In the genomic region with DNA sequence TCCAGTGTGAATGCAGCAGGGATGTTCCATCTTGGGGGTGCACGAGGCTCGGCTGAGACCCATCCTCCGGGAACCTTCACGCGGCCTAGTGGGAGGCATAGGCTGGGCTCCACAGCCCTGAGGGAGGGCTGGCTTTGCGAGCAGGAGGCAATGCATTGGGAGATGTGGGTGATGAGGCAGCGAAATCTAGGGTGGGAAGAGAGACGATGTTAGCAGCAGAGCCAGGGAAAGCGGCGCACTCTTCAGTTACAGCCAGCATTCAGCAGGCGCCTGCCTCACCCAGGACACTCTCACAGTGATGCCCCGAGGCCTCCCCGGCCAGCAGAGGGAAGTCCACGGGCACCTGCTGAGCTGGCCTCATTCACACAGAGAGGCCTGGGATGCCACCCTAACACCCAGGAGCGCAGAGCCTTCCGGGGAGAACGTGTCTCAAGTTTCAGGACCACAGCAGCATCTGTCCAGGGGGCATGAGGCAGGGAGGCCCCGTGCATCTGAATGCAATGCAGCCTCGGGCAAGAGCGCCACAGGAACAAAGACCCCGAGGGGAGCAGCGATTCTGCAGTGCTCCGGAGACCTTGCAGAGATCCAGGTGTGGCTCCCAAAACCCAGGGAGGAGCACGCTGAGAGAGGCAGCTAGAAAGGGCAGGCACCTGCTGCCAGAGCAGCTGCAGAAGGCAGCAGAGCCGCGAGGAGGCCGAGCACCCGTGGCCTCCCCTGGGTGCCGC, we compare ENCODE assay signal across 18 cellular contexts.
DNase-seq lines count a peak whose midpoint lies in the region; ATAC-seq and TF ChIP-seq lines count a peak whose summit lies in the region.
"Had no signal": no experiment of that assay in that cellular context is flagged by ENCODE, and none has a peak within 500 bp of the region (broad histone marks: within the 10 kb centered on the region; RNA-seq: fewer than 3 reads in every experiment).

No MANE protein-coding gene starts in this region.

- DNase-seq in activated naive CD4-positive, alpha-beta T cell treated with Interleukin-2 at 50 U/mL for 16 hours = no peak
- no peak for DNase-seq in activated CD8-positive, alpha-beta T cell treated with anti-CD3 and anti-CD28 coated beads for 36 hours
- peak in 33 of 42 donors; percentile 9 to 76 (median 39) for DNase-seq in head of caudate nucleus
- DNase-seq in stimulated activated naive B cell treated with anti-CD40 and anti-IgM and Interleukin-4, amounts not matched to agents 10 μg/mL and 1 μg/mL and 100 μg/mL, for 72 hours = no peak
- DNase-seq in stimulated activated CD4-positive, alpha-beta T cell treated with anti-CD3 and anti-CD28 coated beads, Interleukin-4, amount 100 ng/mL, for 4 hours = no peak
- DNase-seq in tibial nerve (ENCODE audit: low spot score in 2 of 2) = no peak
- DNase-seq: activated CD4-positive, alpha-beta memory T cell treated with anti-CD3 and anti-CD28 coated beads, Interleukin-2, amount 10 ng/mL, durations not matched to agents 7 days and 5 days; activated naive CD4-positive, alpha-beta T cell treated with anti-CD3 and anti-CD28 coated beads, Interleukin-2, amount 50 U/mL, for 16 hours; NCI-H187 treated with DMSO at 0.1 percent for 48 hours; NCI-H748 treated with DMSO at 0.1 percent for 48 hours; stimulated activated CD4-positive, alpha-beta T cell treated with anti-CD3 and anti-CD28 coated beads, Interleukin-4, amount 100 ng/mL, for 1 hour; stimulated activated naive CD8-positive, alpha-beta T cell treated with anti-CD3 and anti-CD28 coated beads, Interleukin-15, amount 100 ng/mL, for 72 hours; tibial artery had no signal

- TF ChIP-seq CTCF in activated CD8-positive, alpha-beta T cell treated with anti-CD3 and anti-CD28 coated beads for 36 hours (IDR thresholded peaks at IDR 0.05) = no peak
- TF ChIP-seq CTCF in tibial nerve (IDR thresholded peaks at IDR 0.05) = no peak

- 79 to 80% methylated on average over 21 to 25 of the region's 29 CpGs for WGBS in tibial nerve, 2 donors

- H3K4me3 ChIP-seq in tibial nerve = no peak overlapping the region
- H3K4me3 ChIP-seq: right atrium auricular region, tibial artery had no signal

- no peak overlapping the region for H3K4me3 Mint-ChIP-seq in activated naive CD4-positive, alpha-beta T cell treated with anti-CD3 and anti-CD28 coated beads, Interleukin-2, amount 50 U/mL, for 24 hours
- no peak overlapping the region for H3K4me3 Mint-ChIP-seq in activated CD8-positive, alpha-beta T cell treated with anti-CD3 and anti-CD28 coated beads for 36 hours
- no peak overlapping the region for H3K4me3 Mint-ChIP-seq in stimulated activated naive B cell treated with anti-CD40 and anti-IgM and Interleukin-4, amounts not matched to agents 10 μg/mL and 1 μg/mL and 100 μg/mL, for 72 hours
- H3K4me3 Mint-ChIP-seq: activated CD4-positive, alpha-beta memory T cell treated with anti-CD3 and anti-CD28 coated beads, Interleukin-2, amount 10 ng/mL, durations not matched to agents 7 days and 5 days; stimulated activated naive CD8-positive, alpha-beta T cell treated with anti-CD3 and anti-CD28 coated beads, Interleukin-15, amount 100 ng/mL, for 72 hours had no signal

- CTCF ChIA-PET in activated CD8-positive, alpha-beta T cell treated with anti-CD3 and anti-CD28 coated beads for 36 hours (lab: Charles Lee) = no interaction called here

- TF ChIP-seq EP300 in tibial nerve (IDR thresholded peaks at IDR 0.05) = no peak

- intact Hi-C loops in activated CD8-positive, alpha-beta T cell treated with anti-CD3 and anti-CD28 coated beads for 36 hours (cut with micrococcal nuclease) = no loop called here
- intact Hi-C loops in head of caudate nucleus (cut with DNase I) = no loop called here

- no peaks in the 10 kb centered on the region for H3K4me1 Mint-ChIP-seq in activated naive CD4-positive, alpha-beta T cell treated with anti-CD3 and anti-CD28 coated beads, Interleukin-2, amount 50 U/mL, for 24 hours
- no peaks in the 10 kb centered on the region for H3K4me1 Mint-ChIP-seq in activated CD8-positive, alpha-beta T cell treated with anti-CD3 and anti-CD28 coated beads for 36 hours (ENCODE audit: low read depth)
- H3K4me1 Mint-ChIP-seq in stimulated activated naive B cell treated with anti-CD40 and anti-IgM and Interleukin-4, amounts not matched to agents 10 μg/mL and 1 μg/mL and 100 μg/mL, for 72 hours = peaks cover 0 to 3% of the 10 kb centered on the region in 2 donors
- H3K4me1 Mint-ChIP-seq: activated CD4-positive, alpha-beta memory T cell treated with anti-CD3 and anti-CD28 coated beads, Interleukin-2, amount 10 ng/mL, durations not matched to agents 7 days and 5 days had no signal

- ATAC-seq in activated CD8-positive, alpha-beta T cell treated with anti-CD3 and anti-CD28 coated beads for 36 hours = no peak
- no peak for ATAC-seq in stimulated activated naive B cell treated with anti-CD40 and anti-IgM and Interleukin-4, amounts not matched to agents 10 μg/mL and 1 μg/mL and 100 μg/mL, for 72 hours (replicated peaks)
- no peak for ATAC-seq in GM21737 (IDR thresholded peaks at IDR 0.05; ENCODE audit: unreplicated experiment)
- ATAC-seq: stimulated activated naive CD8-positive, alpha-beta T cell treated with anti-CD3 and anti-CD28 coated beads, Interleukin-15, amount 100 ng/mL, for 72 hours had no signal

- no peaks in the 10 kb centered on the region for H3K9me3 ChIP-seq in tibial nerve
- H3K9me3 ChIP-seq: right atrium auricular region, tibial artery had no signal

- peak overlapping the region in 1 of 4 donors; percentile 29 for H3K27ac ChIP-seq in tibial nerve
- H3K27ac ChIP-seq: right atrium auricular region, RWPE1, tibial artery, VCaP had no signal

- H3K27ac Mint-ChIP-seq in activated naive CD4-positive, alpha-beta T cell treated with anti-CD3 and anti-CD28 coated beads, Interleukin-2, amount 50 U/mL, for 24 hours = peak overlapping the region; percentile 47
- peak overlapping the region; percentile 47 for H3K27ac Mint-ChIP-seq in activated CD8-positive, alpha-beta T cell treated with anti-CD3 and anti-CD28 coated beads for 36 hours
- peak overlapping the region; percentile 86 for H3K27ac Mint-ChIP-seq in stimulated activated naive B cell treated with anti-CD40 and anti-IgM and Interleukin-4, amounts not matched to agents 10 μg/mL and 1 μg/mL and 100 μg/mL, for 72 hours
- H3K27ac Mint-ChIP-seq: activated CD4-positive, alpha-beta memory T cell treated with anti-CD3 and anti-CD28 coated beads, Interleukin-2, amount 10 ng/mL, durations not matched to agents 7 days and 5 days had no signal

- POLR2A ChIA-PET in activated CD8-positive, alpha-beta T cell treated with anti-CD3 and anti-CD28 coated beads for 36 hours (lab: Charles Lee) = no interaction called here

- TF ChIP-seq POLR2A in tibial nerve (IDR thresholded peaks at IDR 0.05) = no peak

- no peaks in the 10 kb centered on the region for H3K27me3 Mint-ChIP-seq in activated naive CD4-positive, alpha-beta T cell treated with anti-CD3 and anti-CD28 coated beads, Interleukin-2, amount 50 U/mL, for 24 hours
- H3K27me3 Mint-ChIP-seq in activated CD8-positive, alpha-beta T cell treated with anti-CD3 and anti-CD28 coated beads for 36 hours = no peaks in the 10 kb centered on the region
- H3K27me3 Mint-ChIP-seq in stimulated activated naive B cell treated with anti-CD40 and anti-IgM and Interleukin-4, amounts not matched to agents 10 μg/mL and 1 μg/mL and 100 μg/mL, for 72 hours = no peaks in the 10 kb centered on the region
- H3K27me3 Mint-ChIP-seq: activated CD4-positive, alpha-beta memory T cell treated with anti-CD3 and anti-CD28 coated beads, Interleukin-2, amount 10 ng/mL, durations not matched to agents 7 days and 5 days; stimulated activated naive CD8-positive, alpha-beta T cell treated with anti-CD3 and anti-CD28 coated beads, Interleukin-15, amount 100 ng/mL, for 72 hours had no signal

- H3K36me3 Mint-ChIP-seq in activated naive CD4-positive, alpha-beta T cell treated with anti-CD3 and anti-CD28 coated beads, Interleukin-2, amount 50 U/mL, for 24 hours = peaks cover 7% of the 10 kb centered on the region
- H3K36me3 Mint-ChIP-seq in activated CD8-positive, alpha-beta T cell treated with anti-CD3 and anti-CD28 coated beads for 36 hours (ENCODE audit: low read depth) = peaks cover 51% of the 10 kb centered on the region
- H3K36me3 Mint-ChIP-seq in stimulated activated naive B cell treated with anti-CD40 and anti-IgM and Interleukin-4, amounts not matched to agents 10 μg/mL and 1 μg/mL and 100 μg/mL, for 72 hours = peaks cover 71 to 80% of the 10 kb centered on the region in 2 donors

- peaks cover 0 to 16% (median 0%) of the 10 kb centered on the region in 4 donors for H3K4me1 ChIP-seq in tibial nerve
- H3K4me1 ChIP-seq: right atrium auricular region, tibial artery had no signal

- no peaks in the 10 kb centered on the region for H3K27me3 ChIP-seq in tibial nerve
- H3K27me3 ChIP-seq: right atrium auricular region, tibial artery had no signal

- no peaks in the 10 kb centered on the region for H3K9me3 Mint-ChIP-seq in activated naive CD4-positive, alpha-beta T cell treated with anti-CD3 and anti-CD28 coated beads, Interleukin-2, amount 50 U/mL, for 24 hours
- no peaks in the 10 kb centered on the region for H3K9me3 Mint-ChIP-seq in activated CD8-positive, alpha-beta T cell treated with anti-CD3 and anti-CD28 coated beads for 36 hours
- no peaks in the 10 kb centered on the region for H3K9me3 Mint-ChIP-seq in stimulated activated naive B cell treated with anti-CD40 and anti-IgM and Interleukin-4, amounts not matched to agents 10 μg/mL and 1 μg/mL and 100 μg/mL, for 72 hours
- H3K9me3 Mint-ChIP-seq: activated CD4-positive, alpha-beta memory T cell treated with anti-CD3 and anti-CD28 coated beads, Interleukin-2, amount 10 ng/mL, durations not matched to agents 7 days and 5 days; stimulated activated naive CD8-positive, alpha-beta T cell treated with anti-CD3 and anti-CD28 coated beads, Interleukin-15, amount 100 ng/mL, for 72 hours had no signal

- peaks cover 0 to 54% (median 3%) of the 10 kb centered on the region in 3 donors for H3K36me3 ChIP-seq in tibial nerve
- H3K36me3 ChIP-seq: right atrium auricular region had no signal

Comparison
In these comparisons a context has a peak if more than half of its experiments do, and no peak if none do; other contexts are left out.
1. DNase-seq: peak in head of caudate nucleus (33 of 42); none in activated naive CD4-positive, alpha-beta T cell treated with Interleukin-2 at 50 U/mL for 16 hours (single experiment), activated CD8-positive, alpha-beta T cell treated with anti-CD3 and anti-CD28 coated beads for 36 hours (single experiment), stimulated activated naive B cell treated with anti-CD40 and anti-IgM and Interleukin-4, amounts not matched to agents 10 μg/mL and 1 μg/mL and 100 μg/mL, for 72 hours (single experiment), stimulated activated CD4-positive, alpha-beta T cell treated with anti-CD3 and anti-CD28 coated beads, Interleukin-4, amount 100 ng/mL, for 4 hours (0 of 2) and tibial nerve (0 of 2).
2. Peak in every context shown above with its lines, with median percentiles within 50 percentile points of each other: H3K27ac Mint-ChIP-seq.